1 cellular context compared by ENCODE assay signal in genomic region chr3:169542347-169542751, GRCh38.
TF ChIP-seq lines count a peak whose summit lies in the region.

No MANE protein-coding gene starts in this region.

TF ChIP-seq in HEK293, 187 proteins besides CTCF, POLR2A, EP300 and RAD21 (continued from another document):
- 0 out of 2 replicates have a peak, but pooled peaks have one; percentile 11 for TF ChIP-seq PRDM10 (tag by site-specific recombination; IDR thresholded peaks at IDR 0.05)
- no peak for TF ChIP-seq ZNF416 (tag by site-specific recombination; IDR thresholded peaks at IDR 0.05)
- TF ChIP-seq ZBTB44 (tag by site-specific recombination; IDR thresholded peaks at IDR 0.05), result peak; percentile 96
- TF ChIP-seq ZNF341 (tag by site-specific recombination; IDR thresholded peaks at IDR 0.05; ENCODE audit: low read depth), result peak; percentile 42; the same call in 1 of the 2 replicates
- TF ChIP-seq ZNF324 (tag by site-specific recombination; IDR thresholded peaks at IDR 0.05), result no peak
- no peak for TF ChIP-seq ZNF449 (tag by site-specific recombination; IDR thresholded peaks at IDR 0.05)
- TF ChIP-seq ZNF658 (tag by site-specific recombination; IDR thresholded peaks at IDR 0.05), result no peak
- no peak for TF ChIP-seq ZNF404 (tag by site-specific recombination; IDR thresholded peaks at IDR 0.05)
- TF ChIP-seq MZF1 (tag by site-specific recombination; IDR thresholded peaks at IDR 0.05; ENCODE audit: borderline replicate concordance), result peak; percentile 89; the same call in 1 of the 2 replicates
- no peak for TF ChIP-seq SP2 (tag by site-specific recombination; IDR thresholded peaks at IDR 0.05)
- TF ChIP-seq ZNF558 (tag by site-specific recombination; IDR thresholded peaks at IDR 0.05), result peak; percentile 60; the same call in 1 of the 2 replicates
- TF ChIP-seq ZNF140 (tag by site-specific recombination; IDR thresholded peaks at IDR 0.05), result no peak
- no peak for TF ChIP-seq ZNF521 (tag by site-specific recombination; IDR thresholded peaks at IDR 0.05)
- 0 out of 2 replicates have a peak, but pooled peaks have one; percentile 26 for TF ChIP-seq PATZ1 (tag by site-specific recombination; IDR thresholded peaks at IDR 0.05)
TF ChIP-seq in HEK293: peak in this region for 60.
